In genomic region chr14:23186913-23187654, GRCh38 we compare ENCODE assay signal across 8 cellular contexts. TPM values are rescaled to one million over a fixed set of nuclear protein-coding genes. Genes with fewer than 3 reads are reported as not detected.
DNase-seq lines count a peak whose midpoint lies in the region; ATAC-seq and TF ChIP-seq lines count a peak whose summit lies in the region.

No MANE protein-coding gene starts in this region.

- DNase-seq in Right ventricle myocardium superior (no peak), Right ventricle myocardium inferior (ENCODE audit: missing footprints) (no peak), NCI-H1048 (lab: John Stamatoyannopoulos, UW) (peak; percentile 36), T-helper 17 cell (no peak), fibroblast of peridontal ligament (ENCODE audit: extremely low read depth) (peak; percentile 91), osteoblast (ENCODE audit: insufficient read length, low spot score, missing footprints) (peak; percentile 85)

- H3K4me3 Mint-ChIP-seq in T-helper 17 cell = no peak overlapping the region

- no peak overlapping the region for H3K4me2 ChIP-seq in osteoblast (ENCODE audit: insufficient read depth, low read length)

- no peak overlapping the region for H3K27ac Mint-ChIP-seq in T-helper 17 cell

- H3K27me3 Mint-ChIP-seq in T-helper 17 cell = peaks cover 23% of the 10 kb centered on the region

- H3K4me1 ChIP-seq in osteoblast (ENCODE audit: insufficient read depth, low read length) = peaks cover 10% of the 10 kb centered on the region

- H3K36me3 Mint-ChIP-seq in T-helper 17 cell (ENCODE audit: low read depth) = peaks cover 3% of the 10 kb centered on the region

- no peak overlapping the region for H3K27ac ChIP-seq in osteoblast (ENCODE audit: low read depth, low read length)

- no peak overlapping the region for H2AFZ ChIP-seq in osteoblast (ENCODE audit: low read length)

- no peaks in the 10 kb centered on the region for H3K36me3 ChIP-seq in osteoblast (ENCODE audit: insufficient read depth, low read length)

- no peaks in the 10 kb centered on the region for H3K79me2 ChIP-seq in osteoblast (ENCODE audit: insufficient read depth, low read length)

- H3K4me1 Mint-ChIP-seq in T-helper 17 cell = peaks cover 4% of the 10 kb centered on the region

- ATAC-seq in Right ventricle myocardium superior (ENCODE audit: poor library complexity) = peak; percentile 74
- no peak for ATAC-seq in Right ventricle myocardium inferior
- ATAC-seq in T-helper 17 cell = peak; percentile 52
- no peak for ATAC-seq in GM19023 (IDR thresholded peaks at IDR 0.05; ENCODE audit: unreplicated experiment)
- no peak for ATAC-seq in HG03135 (IDR thresholded peaks at IDR 0.05; ENCODE audit: unreplicated experiment)

- H4K20me1 ChIP-seq in osteoblast (ENCODE audit: insufficient read depth, low read length) = no peaks in the 10 kb centered on the region

- no peak overlapping the region for H3K4me3 ChIP-seq in osteoblast (ENCODE audit: insufficient read depth, low read length)

- intact Hi-C loops in Right ventricle myocardium superior (cut with DNase I) (loop anchor here (2.0 kb wide), 1 partner anchor 66 kb away; no protein-coding TSS in a partner anchor), Right ventricle myocardium inferior (cut with DNase I) (loop anchor here (1.0 kb wide), 1 partner anchor 66 kb away; no protein-coding TSS in a partner anchor)

- peak; percentile 84 for TF ChIP-seq CTCF in osteoblast (IDR thresholded peaks at IDR 0.05; ENCODE audit: extremely low read depth, low read depth, low read length)

- H3K27me3 ChIP-seq in osteoblast (ENCODE audit: insufficient read depth, low read length) = peaks cover 5% of the 10 kb centered on the region

- H3K9me3 ChIP-seq in T-helper 17 cell (ENCODE audit: control insufficient read depth, low read length, poor library complexity, severe bottlenecking) = no peaks in the 10 kb centered on the region
- no peaks in the 10 kb centered on the region for H3K9me3 ChIP-seq in osteoblast (ENCODE audit: low read depth, low read length)

RNA-seq across cellular contexts. Expression of gene SLC7A8, which starts 3.6 kb away (rescaled TPM):
- 11.6 TPM for total RNA-seq in Right ventricle myocardium superior
- total RNA-seq in Right ventricle myocardium inferior = 11.5 TPM
- 1 to 10 TPM; 2.0 to 2.5 TPM for total RNA-seq in T-helper 17 cell
- total RNA-seq in osteoblast = 4.3 and 10.9 TPM in 2 replicates

RNA-seq across cellular contexts. Expression of gene RNF212B, which starts 50.7 kb away (rescaled TPM):
- total RNA-seq in Right ventricle myocardium superior (not detected), Right ventricle myocardium inferior (not detected), T-helper 17 cell (under 1 TPM in 1 of 2 donors, not detected in 1; 0.89 TPM), osteoblast (not detected in 2 replicates)

Comparison
In these comparisons a context has a peak if more than half of its experiments do, and no peak if none do; other contexts are left out.
1. ATAC-seq: peak in Right ventricle myocardium superior (single experiment) and T-helper 17 cell (single experiment); none in Right ventricle myocardium inferior (single experiment), GM19023 (single experiment) and HG03135 (single experiment).
2. DNase-seq: peak in NCI-H1048 (single experiment), fibroblast of peridontal ligament (single experiment) and osteoblast (single experiment); none in Right ventricle myocardium superior (single experiment), Right ventricle myocardium inferior (single experiment) and T-helper 17 cell (0 of 3).